9 cellular contexts compared by ENCODE assay signal in the genomic region with DNA sequence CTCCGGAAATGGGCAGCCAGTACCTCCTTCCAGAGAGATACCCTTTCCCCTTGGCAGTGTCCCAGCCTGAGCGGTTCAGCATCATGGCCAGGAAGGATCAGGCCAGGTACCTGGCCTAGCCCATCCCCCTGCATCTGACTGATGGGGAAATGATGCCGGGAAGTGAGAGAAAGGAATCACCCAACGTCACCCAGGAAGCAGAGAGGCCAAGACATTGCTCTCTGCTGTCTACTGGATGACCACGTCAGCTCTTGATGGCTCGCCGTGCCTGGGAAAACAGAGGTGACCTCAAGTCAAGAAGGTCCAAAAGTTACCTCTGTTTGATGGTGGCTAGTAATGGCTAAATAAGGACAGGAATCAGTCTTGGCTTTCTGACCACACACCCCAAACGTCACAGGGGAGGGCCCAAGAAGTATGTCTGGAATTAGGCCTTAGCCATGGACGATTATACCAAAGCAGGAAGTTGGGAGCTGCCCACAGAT.
A peak's percentile ranks its signal among the peaks of the same experiment; 100 is the strongest.
DNase-seq lines count a peak whose midpoint lies in the region; ATAC-seq, FAIRE-seq and TF ChIP-seq lines count a peak whose summit lies in the region.
"Had no signal": no experiment of that assay in that cellular context is flagged by ENCODE, and none has a peak within 500 bp of the region (broad histone marks: within the 10 kb centered on the region; RNA-seq: fewer than 3 reads in every experiment).

No MANE protein-coding gene starts in this region.

- H3K9ac ChIP-seq in kidney (ENCODE audit: low read length in 2 of 2), result peak overlapping the region in 1 of 2 donors; percentile 24

- FAIRE-seq in kidney (lab: Jason Lieb, UNC) (no peak), small intestine (lab: Jason Lieb, UNC) (no peak)

- TF ChIP-seq CTCF in kidney (IDR thresholded peaks at IDR 0.05; ENCODE audit: borderline replicate concordance, extremely low read depth, insufficient read depth), result no peak

- H3K27ac ChIP-seq in kidney (ENCODE audit: low read depth in 2 of 2, low read length in 2 of 2) (peak overlapping the region; percentile 90 to 95), small intestine (ENCODE audit: low read depth in 1 of 2, low read length in 1 of 2) (peak overlapping the region; percentile 39 to 84)

- 58 to 63% (median 59%) methylated on average over 9 of the region's 9 CpGs for WGBS in small intestine, 3 donors

- no peaks in the 10 kb centered on the region for H3K27me3 ChIP-seq in small intestine (ENCODE audit: control insufficient read depth in 2 of 2, insufficient read depth in 2 of 2, low read length in 2 of 2)

- no peaks in the 10 kb centered on the region for H3K9me3 ChIP-seq in kidney (ENCODE audit: control insufficient read depth in 1 of 2, low read length in 2 of 2)
- H3K9me3 ChIP-seq in small intestine (ENCODE audit: control insufficient read depth, low read depth), result no peaks in the 10 kb centered on the region

- intact Hi-C loops in kidney (cut with DNase I), result no loop called here

- H3K36me3 ChIP-seq in kidney (ENCODE audit: control insufficient read depth in 1 of 2, insufficient read depth in 2 of 2, low read length in 2 of 2), result no peaks in the 10 kb centered on the region
- no peaks in the 10 kb centered on the region for H3K36me3 ChIP-seq in small intestine (ENCODE audit: control insufficient read depth in 2 of 2, insufficient read depth in 2 of 2, low read length in 2 of 2)

- H3K4me1 ChIP-seq in kidney (ENCODE audit: control insufficient read depth in 1 of 2, insufficient read depth in 1 of 2, low read depth in 1 of 2, low read length in 2 of 2) (peaks cover 50 to 63% of the 10 kb centered on the region in 2 donors), small intestine (ENCODE audit: control insufficient read depth in 2 of 2, insufficient read depth in 1 of 2, low read depth in 1 of 2, low read length in 1 of 2) (peaks cover 15 to 33% of the 10 kb centered on the region in 2 donors)

- ATAC-seq in HG03139 (IDR thresholded peaks at IDR 0.05; ENCODE audit: unreplicated experiment) (no peak), HG02678 (IDR thresholded peaks at IDR 0.05; ENCODE audit: unreplicated experiment) (no peak)

- DNase-seq in GM03348 (ENCODE audit: low spot score) (peak; percentile 53), amniotic epithelial cell (ENCODE audit: low read depth) (peak; percentile 83), kidney (peak; percentile 73), small intestine (no peak), NCI-H2029 (lab: John Stamatoyannopoulos, UW) (no peak), putamen (ENCODE audit: low spot score) (no peak)
- DNase-seq: COR-L47 had no signal

- H3K4me3 ChIP-seq in kidney (ENCODE audit: low read length in 2 of 2) (no peak overlapping the region), small intestine (ENCODE audit: low read depth in 1 of 2, low read length in 2 of 2) (no peak overlapping the region)

Comparison
In these comparisons a context has a peak if more than half of its experiments do, and no peak if none do; other contexts are left out.
1. DNase-seq: peak in GM03348 (single experiment), amniotic epithelial cell (single experiment) and kidney (single experiment); none in small intestine (single experiment), NCI-H2029 (single experiment) and putamen (single experiment).